ENCODE assay signal across 8 cellular contexts in the genomic region with DNA sequence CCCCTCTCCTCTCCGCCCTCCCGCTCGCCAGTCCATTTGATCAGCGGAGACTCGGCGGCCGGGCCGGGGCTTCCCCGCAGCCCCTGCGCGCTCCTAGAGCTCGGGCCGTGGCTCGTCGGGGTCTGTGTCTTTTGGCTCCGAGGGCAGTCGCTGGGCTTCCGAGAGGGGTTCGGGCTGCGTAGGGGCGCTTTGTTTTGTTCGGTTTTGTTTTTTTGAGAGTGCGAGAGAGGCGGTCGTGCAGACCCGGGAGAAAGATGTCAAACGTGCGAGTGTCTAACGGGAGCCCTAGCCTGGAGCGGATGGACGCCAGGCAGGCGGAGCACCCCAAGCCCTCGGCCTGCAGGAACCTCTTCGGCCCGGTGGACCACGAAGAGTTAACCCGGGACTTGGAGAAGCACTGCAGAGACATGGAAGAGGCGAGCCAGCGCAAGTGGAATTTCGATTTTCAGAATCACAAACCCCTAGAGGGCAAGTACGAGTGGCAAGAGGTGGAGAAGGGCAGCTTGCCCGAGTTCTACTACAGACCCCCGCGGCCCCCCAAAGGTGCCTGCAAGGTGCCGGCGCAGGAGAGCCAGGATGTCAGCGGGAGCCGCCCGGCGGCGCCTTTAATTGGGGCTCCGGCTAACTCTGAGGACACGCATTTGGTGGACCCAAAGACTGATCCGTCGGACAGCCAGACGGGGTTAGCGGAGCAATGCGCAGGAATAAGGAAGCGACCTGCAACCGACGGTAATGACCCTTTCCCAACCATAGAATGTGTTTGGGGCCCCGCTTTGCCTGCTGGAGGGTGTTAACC. TPM values are rescaled to one million over a fixed set of nuclear protein-coding genes. Genes with fewer than 3 reads are reported as not detected.
DNase-seq lines count a peak whose midpoint lies in the region; ATAC-seq and TF ChIP-seq lines count a peak whose summit lies in the region.

No MANE protein-coding gene starts in this region.

- CTCF ChIA-PET in activated CD4-positive, alpha-beta T cell treated with anti-CD3 and anti-CD28 coated beads for 36 hours (lab: Charles Lee): interaction anchor here (2.9 to 6.1 kb wide), 2 partner anchors 18 to 21 kb away, joined by 10 to 53 read pairs; partner anchors contain the start of gene GPR19

- H3K36me3 ChIP-seq in tibial artery: peaks cover 26 to 37% (median 31%) of the 10 kb centered on the region in 3 donors

- no peaks in the 10 kb centered on the region for H3K27me3 Mint-ChIP-seq in activated CD4-positive, alpha-beta T cell treated with anti-CD3 and anti-CD28 coated beads for 36 hours

- peaks cover 0 to 59% (median 34%) of the 10 kb centered on the region in 4 donors for H3K4me1 ChIP-seq in tibial artery

- no peak for ATAC-seq in activated CD4-positive, alpha-beta T cell treated with anti-CD3 and anti-CD28 coated beads for 36 hours
- ATAC-seq in HG02973 (IDR thresholded peaks at IDR 0.05; ENCODE audit: unreplicated experiment): peak; percentile 8

- DNase-seq in activated CD4-positive, alpha-beta T cell treated with anti-CD3 and anti-CD28 coated beads for 36 hours: peak; percentile 45
- no peak for DNase-seq in activated CD4-positive, alpha-beta T cell treated with anti-CD3 and anti-CD28 coated beads, Interleukin-2, amount 50 U/mL, for 4 hours
- DNase-seq in SK-N-DZ (ENCODE audit: low spot score) (peak; percentile 51), dorsolateral prefrontal cortex (peak in 4 of 10 donors; percentile 32 to 60 (median 50)), lung microvascular endothelial cell (ENCODE audit: low read depth in 2 of 2) (peak; percentile 41 to 50), tibial artery (peak; percentile 35 to 73), mesenteric fat pad (ENCODE audit: low spot score) (no peak)

- H3K27ac ChIP-seq in dorsolateral prefrontal cortex (peak overlapping the region; percentile 98 to 100 (median 100)), tibial artery (peak overlapping the region; percentile 99 to 100)

- H3K27me3 ChIP-seq in dorsolateral prefrontal cortex: no peaks in the 10 kb centered on the region
- no peaks in the 10 kb centered on the region for H3K27me3 ChIP-seq in tibial artery

- no peaks in the 10 kb centered on the region for H3K9me3 ChIP-seq in tibial artery

- POLR2A ChIA-PET in activated CD4-positive, alpha-beta T cell treated with anti-CD3 and anti-CD28 coated beads for 36 hours (lab: Charles Lee): interaction anchor here (3.2 to 3.9 kb wide), 2 partner anchors 20 to 360 kb away, joined by 19 to 20 read pairs; partner anchors contain the start of gene BORCS5

- TF ChIP-seq CTCF in dorsolateral prefrontal cortex (IDR thresholded peaks at IDR 0.05 in 54 of 56, conservative IDR thresholded peaks at IDR 0.05 in 2 of 56; ENCODE audit: low read depth in 1 of 56, partially characterized antibody in 56 of 56) (no peak), tibial artery (IDR thresholded peaks at IDR 0.05) (no peak)

- intact Hi-C loops in activated CD4-positive, alpha-beta T cell treated with anti-CD3 and anti-CD28 coated beads for 36 hours (cut with DNase I, micrococcal nuclease): loop anchor here (1.0 to 10.0 kb wide), 12 partner anchors 8 to 1993 kb away; partner anchors contain the start of genes BORCS5 (in 2 of the 2), DUSP16 (in 2 of the 2), GPR19 (in 2 of the 2) and CREBL2 (in 1 of the 2)
- intact Hi-C loops in dorsolateral prefrontal cortex (cut with DNase I) (loop anchor here (1.0 to 10.0 kb wide), 5 partner anchors 8 to 1063 kb away; partner anchors contain the start of genes BORCS5 (in 2 of the 2), APOLD1 (in 1 of the 2) and MANSC1 (in 1 of the 2)), tibial artery (cut with DNase I; ENCODE audit: low total_unique reads) (loop anchor here (5.0 to 10.0 kb wide), 2 partner anchors 70 to 453 kb away; partner anchors contain the start of genes APOLD1 and LRP6)

- peak overlapping the region; percentile 98 for H3K27ac Mint-ChIP-seq in activated CD4-positive, alpha-beta T cell treated with anti-CD3 and anti-CD28 coated beads for 36 hours

- H3K4me3 ChIP-seq in dorsolateral prefrontal cortex: peak overlapping the region; percentile 54 to 100 (median 95)
- H3K4me3 ChIP-seq in tibial artery: peak overlapping the region; percentile 83 to 99

- H3K4me1 Mint-ChIP-seq in activated CD4-positive, alpha-beta T cell treated with anti-CD3 and anti-CD28 coated beads for 36 hours: peaks cover 52% of the 10 kb centered on the region

- peaks cover 49% of the 10 kb centered on the region for H3K36me3 Mint-ChIP-seq in activated CD4-positive, alpha-beta T cell treated with anti-CD3 and anti-CD28 coated beads for 36 hours (ENCODE audit: low read depth)

- peak overlapping the region; percentile 93 for H3K4me3 Mint-ChIP-seq in activated CD4-positive, alpha-beta T cell treated with anti-CD3 and anti-CD28 coated beads for 36 hours

- no peaks in the 10 kb centered on the region for H3K9me3 Mint-ChIP-seq in activated CD4-positive, alpha-beta T cell treated with anti-CD3 and anti-CD28 coated beads for 36 hours (ENCODE audit: low read depth)

RNA-seq across cellular contexts. Expression of gene CDKN1B, which starts 0.6 kb away (rescaled TPM):
- 10 to 100 TPM; 34.2 to 37.0 TPM for total RNA-seq in activated CD4-positive, alpha-beta T cell treated with anti-CD3 and anti-CD28 coated beads for 36 hours
- 109 and 132 TPM in 2 replicates for polyA plus RNA-seq in SK-N-DZ (2014; cell fraction: cytosol; rRNA removed)
- polyA plus RNA-seq in SK-N-DZ (2014; cell fraction: nucleus; rRNA removed): 65.7 and 67.7 TPM in 2 replicates
- total RNA-seq in dorsolateral prefrontal cortex (100 to 1,000 TPM in 21 of 120 experiments, 10 to 100 TPM in 99; 58.4 to 148 (median 88.8) TPM), lung microvascular endothelial cell (55.1 and 78.2 TPM in 2 replicates), mesenteric fat pad (28.9 TPM)

RNA-seq across cellular contexts. Expression of gene GPR19, which starts 21.8 kb away (rescaled TPM):
- 10 to 100 TPM; 19.4 to 19.8 TPM for total RNA-seq in activated CD4-positive, alpha-beta T cell treated with anti-CD3 and anti-CD28 coated beads for 36 hours
- polyA plus RNA-seq in SK-N-DZ (2014; cell fraction: cytosol; rRNA removed): 19.7 and 20.4 TPM in 2 replicates
- polyA plus RNA-seq in SK-N-DZ (2014; cell fraction: nucleus; rRNA removed): 8.6 and 11.2 TPM in 2 replicates
- total RNA-seq in dorsolateral prefrontal cortex (10 to 100 TPM in 109 of 120 experiments, 1 to 10 TPM in 11; 5.0 to 21.8 (median 13.1) TPM), lung microvascular endothelial cell (under 0.01 and 0.20 TPM in 2 replicates), mesenteric fat pad (not detected)

Comparison
In these comparisons a context has a peak if more than half of its experiments do, and no peak if none do; other contexts are left out.
1. DNase-seq: peak in activated CD4-positive, alpha-beta T cell treated with anti-CD3 and anti-CD28 coated beads for 36 hours (single experiment), SK-N-DZ (single experiment), lung microvascular endothelial cell (2 of 2) and tibial artery (2 of 2); none in activated CD4-positive, alpha-beta T cell treated with anti-CD3 and anti-CD28 coated beads, Interleukin-2, amount 50 U/mL, for 4 hours (0 of 2) and mesenteric fat pad (single experiment).